Comparison of ENCODE assay signal across 1 cellular context in the genomic region with DNA sequence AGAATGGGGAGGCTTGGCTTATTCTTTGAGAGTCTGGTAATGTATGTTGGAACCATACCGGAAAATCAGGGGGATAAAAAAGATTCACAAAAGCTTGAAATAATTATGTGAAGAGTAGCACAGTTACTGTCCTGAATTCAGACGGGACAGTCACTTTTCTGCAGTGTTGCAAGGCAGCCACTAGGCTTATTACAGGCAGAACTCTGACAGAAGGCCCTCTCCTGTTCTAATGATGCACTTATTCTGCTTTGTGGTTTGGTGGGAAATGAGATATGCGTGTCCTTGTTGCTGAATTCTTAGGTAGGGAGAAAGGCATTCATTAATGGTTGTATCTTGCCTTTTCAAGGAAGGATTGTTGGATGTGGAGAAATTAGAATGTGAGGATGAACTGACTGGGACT.
TF ChIP-seq lines count a peak whose summit lies in the region.

No MANE protein-coding gene starts in this region.

TF ChIP-seq in IMR-90, 13 proteins besides CTCF, POLR2A, EP300 and RAD21:
- TF ChIP-seq RFX5 (IDR thresholded peaks at IDR 0.05; ENCODE audit: low read depth, low read length) (no peak), MAFK (IDR thresholded peaks at IDR 0.05; ENCODE audit: low read depth, low read length) (no peak), CEBPB (IDR thresholded peaks at IDR 0.05; ENCODE audit: low read depth, low read length) (no peak), BHLHE40 (IDR thresholded peaks at IDR 0.05; ENCODE audit: low read depth, low read length) (no peak), SMC3 (IDR thresholded peaks at IDR 0.05; ENCODE audit: low read depth, low read length) (no peak), RCOR1 (IDR thresholded peaks at IDR 0.05; ENCODE audit: insufficient replicate concordance, low read length) (no peak), MAZ (IDR thresholded peaks at IDR 0.05; ENCODE audit: borderline replicate concordance, low read depth, low read length) (no peak), MXI1 (IDR thresholded peaks at IDR 0.05; ENCODE audit: borderline replicate concordance, low read depth, low read length) (no peak), CHD1 (IDR thresholded peaks at IDR 0.05; ENCODE audit: low read depth, low read length) (no peak), NFE2L2 (IDR thresholded peaks at IDR 0.05; ENCODE audit: low read depth, low read length) (no peak), FOS (IDR thresholded peaks at IDR 0.05; ENCODE audit: low read depth, low read length) (no peak)
- TF ChIP-seq, protein P1, sequence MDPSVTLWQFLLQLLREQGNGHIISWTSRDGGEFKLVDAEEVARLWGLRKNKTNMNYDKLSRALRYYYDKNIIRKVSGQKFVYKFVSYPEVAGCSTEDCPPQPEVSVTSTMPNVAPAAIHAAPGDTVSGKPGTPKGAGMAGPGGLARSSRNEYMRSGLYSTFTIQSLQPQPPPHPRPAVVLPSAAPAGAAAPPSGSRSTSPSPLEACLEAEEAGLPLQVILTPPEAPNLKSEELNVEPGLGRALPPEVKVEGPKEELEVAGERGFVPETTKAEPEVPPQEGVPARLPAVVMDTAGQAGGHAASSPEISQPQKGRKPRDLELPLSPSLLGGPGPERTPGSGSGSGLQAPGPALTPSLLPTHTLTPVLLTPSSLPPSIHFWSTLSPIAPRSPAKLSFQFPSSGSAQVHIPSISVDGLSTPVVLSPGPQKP (IDR thresholded peaks at IDR 0.05; ENCODE audit: borderline replicate concordance, low read depth, low read length): no peak
- TF ChIP-seq, protein P2, sequence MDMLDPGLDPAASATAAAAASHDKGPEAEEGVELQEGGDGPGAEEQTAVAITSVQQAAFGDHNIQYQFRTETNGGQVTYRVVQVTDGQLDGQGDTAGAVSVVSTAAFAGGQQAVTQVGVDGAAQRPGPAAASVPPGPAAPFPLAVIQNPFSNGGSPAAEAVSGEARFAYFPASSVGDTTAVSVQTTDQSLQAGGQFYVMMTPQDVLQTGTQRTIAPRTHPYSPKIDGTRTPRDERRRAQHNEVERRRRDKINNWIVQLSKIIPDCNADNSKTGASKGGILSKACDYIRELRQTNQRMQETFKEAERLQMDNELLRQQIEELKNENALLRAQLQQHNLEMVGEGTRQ (IDR thresholded peaks at IDR 0.05; ENCODE audit: low read depth, low read length): no peak
